Comparison of ENCODE assay signal across 24 cellular contexts in the genomic region with DNA sequence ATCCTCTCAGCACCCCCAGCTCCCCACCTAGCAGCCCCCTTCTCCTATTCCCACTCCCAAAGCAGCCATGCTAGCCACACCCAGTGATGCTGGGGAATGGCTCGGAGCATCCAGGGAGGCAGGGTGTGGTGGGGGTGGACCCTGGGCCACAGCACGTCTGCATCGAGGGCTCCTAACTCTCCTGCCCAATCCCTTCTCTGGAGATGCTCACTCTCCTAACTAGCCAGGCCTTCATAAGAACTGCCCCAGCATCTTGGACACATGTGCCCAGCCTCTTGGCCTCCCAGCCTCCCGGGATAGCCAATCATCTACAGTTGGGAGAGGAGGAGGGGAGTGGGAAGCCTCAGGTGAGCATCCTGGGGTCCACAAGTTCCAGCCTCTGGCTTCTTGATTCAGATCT. TPM values are rescaled to one million over a fixed set of nuclear protein-coding genes. Genes with fewer than 3 reads are reported as not detected.
A peak's percentile ranks its signal among the peaks of the same experiment; 100 is the strongest.
DNase-seq lines count a peak whose midpoint lies in the region; ATAC-seq and TF ChIP-seq lines count a peak whose summit lies in the region.
"Had no signal": no experiment of that assay in that cellular context is flagged by ENCODE, and none has a peak within 500 bp of the region (broad histone marks: within the 10 kb centered on the region; RNA-seq: fewer than 3 reads in every experiment).

No MANE protein-coding gene starts in this region.

- H3K27me3 ChIP-seq in dorsolateral prefrontal cortex (no peaks in the 10 kb centered on the region), tibial nerve (no peaks in the 10 kb centered on the region), transverse colon (no peaks in the 10 kb centered on the region)

- H3K27me3 Mint-ChIP-seq in neural crest cell (ENCODE audit: low read depth), result no peaks in the 10 kb centered on the region
- H3K27me3 Mint-ChIP-seq: B cell; central memory CD8-positive, alpha-beta T cell had no signal

- H3K27ac ChIP-seq in dorsolateral prefrontal cortex (peak overlapping the region; percentile 30 to 99 (median 97)), tibial nerve (peak overlapping the region; percentile 92 to 99 (median 96)), transverse colon (no peak overlapping the region)
- H3K27ac ChIP-seq: GM23248, left lung had no signal

- peaks cover 0 to 23% (median 0%) of the 10 kb centered on the region in 3 donors for H3K36me3 ChIP-seq in tibial nerve
- no peaks in the 10 kb centered on the region for H3K36me3 ChIP-seq in transverse colon

- no peak for ATAC-seq in left ventricle myocardium superior
- ATAC-seq in Right ventricle myocardium superior (ENCODE audit: poor library complexity), result no peak
- ATAC-seq: left lung, natural killer cell, WTC11 had no signal

- no peaks in the 10 kb centered on the region for H3K9me3 Mint-ChIP-seq in neural crest cell
- H3K9me3 Mint-ChIP-seq: activated T-helper 1 cell treated with anti-CD3 and anti-CD28 coated beads, Interleukin-12 subunit alpha, Interleukin-12 subunit beta, Interleukin-2, Interleukin-4 antibody, amounts not matched to agents 30 ng/mL and 10 ng/mL and 1 ng/mL, durations not matched to agents 14 hours and 24 hours and 36 hours; central memory CD8-positive, alpha-beta T cell; HFFc6; mesothelial cell of epicardium; natural killer cell; WTC11 had no signal

- TF ChIP-seq POLR2A in tibial nerve (IDR thresholded peaks at IDR 0.05), result no peak
- no peak for TF ChIP-seq POLR2A in transverse colon (IDR thresholded peaks at IDR 0.05)

- peaks cover 60% of the 10 kb centered on the region for H3K4me1 Mint-ChIP-seq in neural crest cell

- 29 to 44% methylated on average over 4 of the region's 4 CpGs for WGBS in tibial nerve, 2 donors
- 80% methylated on average over 4 of the region's 4 CpGs; no CpG with 5 or more reads in 1 of the 2 donors for WGBS in transverse colon (ENCODE audit: low coverage in 1 of 2), 2 donors

- peak overlapping the region; percentile 95 for H3K4me3 Mint-ChIP-seq in neural crest cell
- H3K4me3 Mint-ChIP-seq: activated T-helper 1 cell treated with anti-CD3 and anti-CD28 coated beads, Interleukin-12 subunit alpha, Interleukin-12 subunit beta, Interleukin-2, Interleukin-4 antibody, amounts not matched to agents 30 ng/mL and 10 ng/mL and 1 ng/mL, durations not matched to agents 14 hours and 24 hours and 36 hours; WTC11 had no signal

- DNase-seq in left ventricle myocardium superior (peak; percentile 18), Right ventricle myocardium superior (no peak), dorsolateral prefrontal cortex (no peak), neural crest cell (ENCODE audit: low read depth, low spot score) (no peak), tibial nerve (ENCODE audit: low spot score in 2 of 2) (no peak), transverse colon (no peak), NCI-H187 treated with DMSO at 0.1 percent for 48 hours (lab: John Stamatoyannopoulos, UW) (no peak), OCI-M2 (lab: John Stamatoyannopoulos, UW; ENCODE audit: unreplicated experiment) (no peak)
- DNase-seq: activated naive CD4-positive, alpha-beta T cell treated with anti-CD3 and anti-CD28 coated beads, Interleukin-2, amount 50 U/mL, for 16 hours; DMS53; GF-D8; GM23248; HFFc6; MM.1S; natural killer cell; NCI-H1436 treated with DMSO at 0.1 percent for 48 hours had no signal

- no peaks in the 10 kb centered on the region for H3K9me3 ChIP-seq in tibial nerve
- H3K9me3 ChIP-seq in transverse colon, result no peaks in the 10 kb centered on the region
- H3K9me3 ChIP-seq: left lung had no signal

- intact Hi-C loops in left ventricle myocardium superior (cut with micrococcal nuclease) (no loop called here), Right ventricle myocardium superior (cut with DNase I) (no loop called here), dorsolateral prefrontal cortex (cut with DNase I) (no loop called here), transverse colon (cut with DNase I; ENCODE audit: low total_unique reads) (no loop called here)

- TF ChIP-seq EP300 in tibial nerve (IDR thresholded peaks at IDR 0.05) (no peak), transverse colon (IDR thresholded peaks at IDR 0.05; ENCODE audit: low read depth) (no peak)

- H3K4me3 ChIP-seq in dorsolateral prefrontal cortex (peak overlapping the region in 41 of 59 donors; percentile 1 to 90 (median 80)), tibial nerve (peak overlapping the region in 1 of 4 donors; percentile 85), transverse colon (no peak overlapping the region)
- H3K4me3 ChIP-seq: GM23248, left lung had no signal

- in situ Hi-C loops in transverse colon (cut with MboI; ENCODE audit: low pct_ligation_motif_present in 1 of 4, low pct_unique_long_range_greater_than_20kb in 1 of 4, low sequenced_read_pairs in 3 of 4), result no loop called here

- peaks cover 0 to 76% (median 34%) of the 10 kb centered on the region in 4 donors for H3K4me1 ChIP-seq in tibial nerve
- H3K4me1 ChIP-seq in transverse colon, result peaks cover 9 to 35% (median 24%) of the 10 kb centered on the region in 4 donors

- no peak overlapping the region for H3K27ac Mint-ChIP-seq in neural crest cell (ENCODE audit: unreplicated experiment)
- H3K27ac Mint-ChIP-seq: activated T-helper 1 cell treated with anti-CD3 and anti-CD28 coated beads, Interleukin-12 subunit alpha, Interleukin-12 subunit beta, Interleukin-2, Interleukin-4 antibody, amounts not matched to agents 30 ng/mL and 10 ng/mL and 1 ng/mL, durations not matched to agents 14 hours and 24 hours and 36 hours; mesothelial cell of epicardium; natural killer cell; WTC11 had no signal

- no peaks in the 10 kb centered on the region for H3K36me3 Mint-ChIP-seq in neural crest cell (ENCODE audit: low read depth)
- H3K36me3 Mint-ChIP-seq: mesothelial cell of epicardium, natural killer cell, WTC11 had no signal

- TF ChIP-seq CTCF in dorsolateral prefrontal cortex (IDR thresholded peaks at IDR 0.05 in 54 of 56, conservative IDR thresholded peaks at IDR 0.05 in 2 of 56; ENCODE audit: low read depth in 1 of 56, partially characterized antibody in 56 of 56) (no peak), neural crest cell (conservative IDR thresholded peaks at IDR 0.05) (no peak), tibial nerve (IDR thresholded peaks at IDR 0.05) (no peak), transverse colon (IDR thresholded peaks at IDR 0.05) (no peak)

RNA-seq across cellular contexts. Expression of a gene that starts 2.7 kb away (rescaled TPM):
- total RNA-seq in left ventricle myocardium superior, result 71.6 TPM
- 64.1 TPM for total RNA-seq in Right ventricle myocardium superior
- total RNA-seq in dorsolateral prefrontal cortex, result 100 to 1,000 TPM in 87 of 120 experiments, 10 to 100 TPM in 33; 59.6 to 285 (median 112) TPM
- total RNA-seq in neural crest cell, result 228 and 235 TPM in 2 replicates
- total RNA-seq in tibial nerve, result 1,000 to 10,000 TPM in 2 of 4 donors, 100 to 1,000 TPM in 2; 838 to 1,216 (median 1,000) TPM
- 100 to 1,000 TPM in 1 of 4 donors, 10 to 100 TPM in 3; 22.4 to 382 (median 63.6) TPM for total RNA-seq in transverse colon

RNA-seq across cellular contexts. Expression of a gene that starts 9.3 kb away (rescaled TPM):
- total RNA-seq in left ventricle myocardium superior, result 13.1 TPM
- 12.6 TPM for total RNA-seq in Right ventricle myocardium superior
- 10 to 100 TPM in 117 of 120 experiments, 1 to 10 TPM in 3; 7.7 to 21.5 (median 14.8) TPM for total RNA-seq in dorsolateral prefrontal cortex
- total RNA-seq in neural crest cell, result 4.7 and 6.2 TPM in 2 replicates
- 10 to 100 TPM; 37.5 to 61.4 (median 50.0) TPM for total RNA-seq in tibial nerve
- total RNA-seq in transverse colon, result 100 to 1,000 TPM in 2 of 4 donors, 10 to 100 TPM in 2; 34.4 to 119 (median 99.7) TPM

RNA-seq across cellular contexts. Expression of a gene that starts 9.3 kb away (rescaled TPM):
- 0.15 TPM for total RNA-seq in left ventricle myocardium superior
- total RNA-seq in Right ventricle myocardium superior, result not detected
- total RNA-seq in dorsolateral prefrontal cortex, result 10 to 100 TPM in 82 of 120 experiments, 1 to 10 TPM in 38; 2.6 to 62.5 (median 12.7) TPM
- total RNA-seq in neural crest cell, result 0.18 and 0.23 TPM in 2 replicates
- 1 to 10 TPM in 1 of 4 donors, under 1 TPM in 1, not detected in 2; 0.87 to 1.0 TPM for total RNA-seq in tibial nerve
- not detected for total RNA-seq in transverse colon
- total RNA-seq: A673; activated T-helper 1 cell treated with anti-CD3 and anti-CD28 coated beads, Interleukin-12 subunit alpha, Interleukin-12 subunit beta, Interleukin-2, Interleukin-4 antibody, amounts not matched to agents 30 ng/mL and 10 ng/mL and 1 ng/mL, durations not matched to agents 14 hours and 24 hours and 36 hours; B cell; GM23248; left lung; natural killer cell; RPMI7951 had no signal

RNA-seq across cellular contexts. Expression of a gene that starts 10.3 kb away (rescaled TPM):
- total RNA-seq in left ventricle myocardium superior, result 27.0 TPM
- 27.5 TPM for total RNA-seq in Right ventricle myocardium superior
- total RNA-seq in dorsolateral prefrontal cortex, result 10 to 100 TPM; 31.4 to 85.8 (median 60.7) TPM
- 12.3 and 14.8 TPM in 2 replicates for total RNA-seq in neural crest cell
- total RNA-seq in tibial nerve, result 10 to 100 TPM; 20.1 to 52.7 (median 22.6) TPM
- 10 to 100 TPM in 2 of 4 donors, 1 to 10 TPM in 2; 2.0 to 11.3 (median 7.7) TPM for total RNA-seq in transverse colon

RNA-seq across cellular contexts. Expression of a gene that starts 18.8 kb away (rescaled TPM):
- total RNA-seq in left ventricle myocardium superior (18.5 TPM), Right ventricle myocardium superior (23.2 TPM), dorsolateral prefrontal cortex (10 to 100 TPM in 116 of 120 experiments, 1 to 10 TPM in 4; 8.1 to 33.2 (median 16.3) TPM), neural crest cell (29.9 and 32.5 TPM in 2 replicates), tibial nerve (10 to 100 TPM; 32.2 to 61.0 (median 45.6) TPM), transverse colon (100 to 1,000 TPM; 165 to 426 (median 250) TPM)

Comparison
In these comparisons a context has a peak if more than half of its experiments do, and no peak if none do; other contexts are left out.
1. H3K27ac ChIP-seq: peak in dorsolateral prefrontal cortex (59 of 59) and tibial nerve (4 of 4); none in transverse colon (0 of 4).
2. H3K4me3 ChIP-seq: peak in dorsolateral prefrontal cortex (41 of 59); none in transverse colon (0 of 4).